28 cellular contexts compared by ENCODE assay signal in genomic region chr21:44656868-44657267, GRCh38. TPM values are rescaled to one million over a fixed set of nuclear protein-coding genes. Genes with fewer than 3 reads are reported as not detected.
DNase-seq lines count a peak whose midpoint lies in the region; ATAC-seq and TF ChIP-seq lines count a peak whose summit lies in the region.
"Had no signal": no experiment of that assay in that cellular context is flagged by ENCODE, and none has a peak within 500 bp of the region (broad histone marks: within the 10 kb centered on the region; RNA-seq: fewer than 3 reads in every experiment).

No MANE protein-coding gene starts in this region.

- TF ChIP-seq POLR2A in stomach (IDR thresholded peaks at IDR 0.05) (no peak), gastrocnemius medialis (IDR thresholded peaks at IDR 0.05) (no peak)

- H3K4me1 ChIP-seq in MM.1S (ENCODE audit: low read length) = no peaks in the 10 kb centered on the region
- no peaks in the 10 kb centered on the region for H3K4me1 ChIP-seq in stomach
- H3K4me1 ChIP-seq in Karpas-422 (ENCODE audit: low read length) = no peaks in the 10 kb centered on the region
- H3K4me1 ChIP-seq in gastrocnemius medialis = no peaks in the 10 kb centered on the region
- H3K4me1 ChIP-seq: upper lobe of right lung had no signal

- peaks cover 38% of the 10 kb centered on the region for H3K4me1 Mint-ChIP-seq in activated naive CD8-positive, alpha-beta T cell treated with anti-CD3 and anti-CD28 coated beads, Interleukin-2, amount 10 ng/mL, durations not matched to agents 7 days and 5 days

- in situ Hi-C loops in gastrocnemius medialis (cut with MboI; ENCODE audit: low sequenced_read_pairs in 4 of 4) = no loop called here

- ATAC-seq in activated naive CD8-positive, alpha-beta T cell treated with anti-CD3 and anti-CD28 coated beads, Interleukin-2, amount 10 ng/mL, durations not matched to agents 7 days and 5 days (ENCODE audit: low read depth) = no peak
- ATAC-seq in GM21737 (IDR thresholded peaks at IDR 0.05; ENCODE audit: unreplicated experiment) (no peak), gastrocnemius medialis (no peak)
- ATAC-seq: HepG2, PC-3, upper lobe of right lung had no signal

- H3K9me2 ChIP-seq in MM.1S (replicated peaks; ENCODE audit: insufficient read depth, low read length) (no peaks in the 10 kb centered on the region), Karpas-422 (replicated peaks; ENCODE audit: insufficient read depth, low read length) (no peaks in the 10 kb centered on the region)

- TF ChIP-seq CTCF in MM.1S (IDR thresholded peaks at IDR 0.05; ENCODE audit: low read length) (no peak), stomach (IDR thresholded peaks at IDR 0.05) (no peak), gastrocnemius medialis (IDR thresholded peaks at IDR 0.05 in 4 of 5, conservative IDR thresholded peaks at IDR 0.05 in 1 of 5) (no peak)

- H3K27ac Mint-ChIP-seq in activated naive CD8-positive, alpha-beta T cell treated with anti-CD3 and anti-CD28 coated beads, Interleukin-2, amount 10 ng/mL, durations not matched to agents 7 days and 5 days = peak overlapping the region; percentile 90

- no peaks in the 10 kb centered on the region for H3F3A ChIP-seq in MM.1S (ENCODE audit: insufficient read depth, low read length)

- H3K9me3 ChIP-seq in MM.1S (replicated peaks; ENCODE audit: insufficient read depth, low read length) = no peaks in the 10 kb centered on the region
- peaks cover 0 to 22% (median 11%) of the 10 kb centered on the region in 4 donors for H3K9me3 ChIP-seq in stomach
- no peaks in the 10 kb centered on the region for H3K9me3 ChIP-seq in Karpas-422 (ENCODE audit: low read length)
- H3K9me3 ChIP-seq in gastrocnemius medialis = no peaks in the 10 kb centered on the region

- POLR2A ChIA-PET in activated naive CD8-positive, alpha-beta T cell treated with anti-CD3 and anti-CD28 coated beads, Interleukin-2, amount 10 ng/mL, durations not matched to agents 7 days and 5 days (lab: Charles Lee) = interaction anchor here (1.1 to 1.4 kb wide), 3 partner anchors 38 to 217 kb away, joined by 3 to 8 read pairs (median 6); partner anchors contain the start of gene PTTG1IP

- no peaks in the 10 kb centered on the region for H3K36me3 ChIP-seq in MM.1S (replicated peaks; ENCODE audit: insufficient read depth, low read length)
- H3K36me3 ChIP-seq in stomach = no peaks in the 10 kb centered on the region
- H3K36me3 ChIP-seq in Karpas-422 (ENCODE audit: insufficient read depth, low read length) = no peaks in the 10 kb centered on the region
- no peaks in the 10 kb centered on the region for H3K36me3 ChIP-seq in gastrocnemius medialis
- H3K36me3 ChIP-seq: upper lobe of right lung had no signal

- H3K27ac ChIP-seq in MM.1S (ENCODE audit: low read length) = no peak overlapping the region
- H3K27ac ChIP-seq in stomach = peak overlapping the region in 3 of 5 donors; percentile 11 to 49 (median 24)
- no peak overlapping the region for H3K27ac ChIP-seq in Karpas-422 (ENCODE audit: low read length)
- no peak overlapping the region for H3K27ac ChIP-seq in gastrocnemius medialis
- H3K27ac ChIP-seq: C4-2B, HL-60, upper lobe of right lung had no signal

- H2AFZ ChIP-seq in MM.1S (ENCODE audit: low read length) (no peak overlapping the region), Karpas-422 (ENCODE audit: low read length) (no peak overlapping the region)

- no peaks in the 10 kb centered on the region for H3K27me3 Mint-ChIP-seq in activated naive CD8-positive, alpha-beta T cell treated with anti-CD3 and anti-CD28 coated beads, Interleukin-2, amount 10 ng/mL, durations not matched to agents 7 days and 5 days
- H3K27me3 Mint-ChIP-seq: activated T-cell treated with anti-CD3 and anti-CD28 coated beads, Interleukin-2, amount 50 U/mL, for 24 hours had no signal

- peaks cover 51% of the 10 kb centered on the region for H3K36me3 Mint-ChIP-seq in activated naive CD8-positive, alpha-beta T cell treated with anti-CD3 and anti-CD28 coated beads, Interleukin-2, amount 10 ng/mL, durations not matched to agents 7 days and 5 days

- H3K9ac ChIP-seq in MM.1S (ENCODE audit: low read length) (no peak overlapping the region), Karpas-422 (ENCODE audit: low read length) (no peak overlapping the region)

- peak; percentile 47 for DNase-seq in activated effector memory CD4-positive, alpha-beta T cell treated with anti-CD3 and anti-CD28 coated beads, Interleukin-2, amount 50 U/mL, for 16 hours
- DNase-seq in activated effector memory CD4-positive, alpha-beta T cell treated with Interleukin-2 at 50 U/mL for 16 hours = no peak
- DNase-seq in MM.1S (no peak), stomach (no peak), Karpas-422 (no peak), gastrocnemius medialis (no peak)
- no peak for DNase-seq in activated naive CD8-positive, alpha-beta T cell treated with anti-CD3 and anti-CD28 coated beads, Interleukin-2, amount 10 ng/mL, durations not matched to agents 7 days and 5 days
- DNase-seq: ACHN; activated T-cell treated with anti-CD3 and anti-CD28 coated beads, Interleukin-2, amount 50 U/mL, for 24 hours; amygdala; cortex of kidney; DMS 273 treated with DMSO at 0.1 percent for 48 hours; glutamatergic neuron; mammary epithelial cell; NCI-H1105 treated with DMSO at 0.1 percent for 48 hours; NCI-H2029 treated with DMSO at 0.1 percent for 48 hours; NCI-H446 treated with DMSO at 0.1 percent for 48 hours; PC-3; SHP77; stimulated activated CD4-positive, alpha-beta T cell treated with anti-CD3 and anti-CD28 coated beads, Interleukin-12 subunit alpha, Interleukin-12 subunit beta, amount 100 ng/mL, for 4 hours; upper lobe of right lung had no signal

- intact Hi-C loops in stomach (cut with DNase I; ENCODE audit: low total_unique reads) (no loop called here), gastrocnemius medialis (cut with DNase I; ENCODE audit: low total_unique reads) (no loop called here)

- H3K4me2 ChIP-seq in MM.1S (ENCODE audit: low read depth, low read length) = peak overlapping the region; percentile 33; the same call in 1 of the 2 replicates
- H3K4me2 ChIP-seq in Karpas-422 (ENCODE audit: low read depth, low read length, poor library complexity, severe bottlenecking) = no peak overlapping the region

- H3K4me3 ChIP-seq in MM.1S (ENCODE audit: low read length) = no peak overlapping the region
- H3K4me3 ChIP-seq in stomach = no peak overlapping the region
- H3K4me3 ChIP-seq in Karpas-422 (ENCODE audit: low read length) = no peak overlapping the region
- H3K4me3 ChIP-seq in gastrocnemius medialis = no peak overlapping the region
- H3K4me3 ChIP-seq: upper lobe of right lung had no signal

- WGBS in stomach, 5 donors = 29 to 45% (median 33%) methylated on average over 1 of the region's 1 CpG

- peak overlapping the region; percentile 65 for H3K4me3 Mint-ChIP-seq in activated naive CD8-positive, alpha-beta T cell treated with anti-CD3 and anti-CD28 coated beads, Interleukin-2, amount 10 ng/mL, durations not matched to agents 7 days and 5 days

- TF ChIP-seq EP300 in stomach (IDR thresholded peaks at IDR 0.05) = no peak

- H4K20me1 ChIP-seq in MM.1S (ENCODE audit: insufficient read depth, low read length) (no peaks in the 10 kb centered on the region), Karpas-422 (ENCODE audit: insufficient read depth, low read depth, low read length) (no peaks in the 10 kb centered on the region)

- H3K9me3 Mint-ChIP-seq in activated naive CD8-positive, alpha-beta T cell treated with anti-CD3 and anti-CD28 coated beads, Interleukin-2, amount 10 ng/mL, durations not matched to agents 7 days and 5 days = peaks cover 45% of the 10 kb centered on the region

- H3K27me3 ChIP-seq in MM.1S (replicated peaks; ENCODE audit: insufficient read depth, low read length) (peaks cover 76% of the 10 kb centered on the region), stomach (peaks cover 0 to 31% (median 10%) of the 10 kb centered on the region in 3 donors), Karpas-422 (ENCODE audit: low read length) (no peaks in the 10 kb centered on the region), gastrocnemius medialis (peaks cover 0 to 8% (median 4%) of the 10 kb centered on the region in 3 donors)
- H3K27me3 ChIP-seq: upper lobe of right lung had no signal

- H3K79me2 ChIP-seq in MM.1S (ENCODE audit: low read length) (no peaks in the 10 kb centered on the region), Karpas-422 (ENCODE audit: low read length) (no peaks in the 10 kb centered on the region)

RNA-seq across cellular contexts. Expression of gene KRTAP12-3, which starts 0.9 kb away (rescaled TPM):
- total RNA-seq in activated naive CD8-positive, alpha-beta T cell treated with anti-CD3 and anti-CD28 coated beads, Interleukin-2, amount 10 ng/mL, durations not matched to agents 7 days and 5 days = not detected
- total RNA-seq in stomach = not detected
- not detected for polyA plus RNA-seq in stomach
- not detected in 2 replicates for total RNA-seq in Karpas-422 (2014; rRNA removed; shearing (Covaris generic); ENCODE audit: low replicate concordance)
- not detected for total RNA-seq in gastrocnemius medialis
- total RNA-seq: H4, HepG2, mammary epithelial cell, osteoblast, PC-3, renal cortical epithelial cell, upper lobe of right lung had no signal
- polyA plus RNA-seq: HepG2, mammary epithelial cell had no signal

RNA-seq across cellular contexts. Expression of gene KRTAP12-4, which starts 2.4 kb away (rescaled TPM):
- total RNA-seq in activated naive CD8-positive, alpha-beta T cell treated with anti-CD3 and anti-CD28 coated beads, Interleukin-2, amount 10 ng/mL, durations not matched to agents 7 days and 5 days = not detected
- total RNA-seq in stomach = not detected
- not detected for polyA plus RNA-seq in stomach
- not detected in 2 replicates for total RNA-seq in Karpas-422 (2014; rRNA removed; shearing (Covaris generic); ENCODE audit: low replicate concordance)
- not detected for total RNA-seq in gastrocnemius medialis
- total RNA-seq: H4, HepG2, mammary epithelial cell, osteoblast, PC-3, renal cortical epithelial cell, upper lobe of right lung had no signal
- polyA plus RNA-seq: HepG2, mammary epithelial cell had no signal

RNA-seq across cellular contexts. Expression of gene KRTAP12-2, which starts 9.9 kb away (rescaled TPM):
- not detected for total RNA-seq in activated naive CD8-positive, alpha-beta T cell treated with anti-CD3 and anti-CD28 coated beads, Interleukin-2, amount 10 ng/mL, durations not matched to agents 7 days and 5 days
- total RNA-seq in stomach (not detected), gastrocnemius medialis (not detected)
- polyA plus RNA-seq in stomach = not detected
- not detected in 2 replicates for total RNA-seq in Karpas-422 (2014; rRNA removed; shearing (Covaris generic); ENCODE audit: low replicate concordance)
- total RNA-seq: H4, HepG2, mammary epithelial cell, osteoblast, PC-3, renal cortical epithelial cell, upper lobe of right lung had no signal
- polyA plus RNA-seq: HepG2, mammary epithelial cell had no signal

RNA-seq across cellular contexts. Expression of gene KRTAP10-11, which starts 10.7 kb away (rescaled TPM):
- total RNA-seq in activated naive CD8-positive, alpha-beta T cell treated with anti-CD3 and anti-CD28 coated beads, Interleukin-2, amount 10 ng/mL, durations not matched to agents 7 days and 5 days = not detected
- not detected for total RNA-seq in stomach
- not detected for polyA plus RNA-seq in stomach
- not detected in 2 replicates for total RNA-seq in Karpas-422 (2014; rRNA removed; shearing (Covaris generic); ENCODE audit: low replicate concordance)
- total RNA-seq in gastrocnemius medialis = not detected
- total RNA-seq: H4, HepG2, mammary epithelial cell, osteoblast, PC-3, renal cortical epithelial cell, upper lobe of right lung had no signal
- polyA plus RNA-seq: HepG2, mammary epithelial cell had no signal

RNA-seq across cellular contexts. Expression of gene KRTAP10-10, which starts 19.7 kb away (rescaled TPM):
- total RNA-seq in activated naive CD8-positive, alpha-beta T cell treated with anti-CD3 and anti-CD28 coated beads, Interleukin-2, amount 10 ng/mL, durations not matched to agents 7 days and 5 days = not detected
- total RNA-seq in stomach (not detected), gastrocnemius medialis (not detected)
- not detected for polyA plus RNA-seq in stomach
- not detected in 2 replicates for total RNA-seq in Karpas-422 (2014; rRNA removed; shearing (Covaris generic); ENCODE audit: low replicate concordance)
- total RNA-seq: H4, HepG2, mammary epithelial cell, osteoblast, PC-3, renal cortical epithelial cell, upper lobe of right lung had no signal
- polyA plus RNA-seq: HepG2, mammary epithelial cell had no signal

Comparison
In these comparisons a context has a peak if more than half of its experiments do, and no peak if none do; other contexts are left out.
1. H3K27ac ChIP-seq: peak in stomach (3 of 5); none in MM.1S (single experiment), Karpas-422 (single experiment) and gastrocnemius medialis (0 of 4).